In genomic region chr20:59010995-59011873, GRCh38 we compare ENCODE assay signal across 1 cellular context.
TF ChIP-seq lines count a peak whose summit lies in the region.

No MANE protein-coding gene starts in this region.

TF ChIP-seq in HepG2, 621 proteins besides CTCF, POLR2A, EP300 and RAD21 (continued from another document and continues in another):
- TF ChIP-seq ZNF280D (CRISPR knock-in tag; IDR thresholded peaks at IDR 0.05) = no peak
- TF ChIP-seq ZBTB34 (CRISPR knock-in tag; IDR thresholded peaks at IDR 0.05) = 0 out of 2 replicates have a peak, but pooled peaks have one; percentile 2
- no peak for TF ChIP-seq KMT2B (CRISPR knock-in tag; IDR thresholded peaks at IDR 0.05)
- no peak for TF ChIP-seq FOXA3 (CRISPR knock-in tag; IDR thresholded peaks at IDR 0.05)
- TF ChIP-seq, protein P1, sequence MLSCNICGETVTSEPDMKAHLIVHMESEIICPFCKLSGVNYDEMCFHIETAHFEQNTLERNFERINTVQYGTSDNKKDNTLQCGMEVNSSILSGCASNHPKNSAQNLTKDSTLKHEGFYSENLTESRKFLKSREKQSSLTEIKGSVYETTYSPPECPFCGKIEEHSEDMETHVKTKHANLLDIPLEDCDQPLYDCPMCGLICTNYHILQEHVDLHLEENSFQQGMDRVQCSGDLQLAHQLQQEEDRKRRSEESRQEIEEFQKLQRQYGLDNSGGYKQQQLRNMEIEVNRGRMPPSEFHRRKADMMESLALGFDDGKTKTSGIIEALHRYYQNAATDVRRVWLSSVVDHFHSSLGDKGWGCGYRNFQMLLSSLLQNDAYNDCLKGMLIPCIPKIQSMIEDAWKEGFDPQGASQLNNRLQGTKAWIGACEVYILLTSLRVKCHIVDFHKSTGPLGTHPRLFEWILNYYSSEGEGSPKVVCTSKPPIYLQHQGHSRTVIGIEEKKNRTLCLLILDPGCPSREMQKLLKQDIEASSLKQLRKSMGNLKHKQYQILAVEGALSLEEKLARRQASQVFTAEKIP (CRISPR knock-in tag; IDR thresholded peaks at IDR 0.05; ENCODE audit: borderline replicate concordance) = no peak
- TF ChIP-seq IKZF1 (IDR thresholded peaks at IDR 0.05) = no peak
- TF ChIP-seq THAP9 (CRISPR knock-in tag; IDR thresholded peaks at IDR 0.05; ENCODE audit: borderline replicate concordance) = no peak
- TF ChIP-seq EED (CRISPR knock-in tag; IDR thresholded peaks at IDR 0.05) = no peak; the same call in 1 of the 2 replicates
- no peak for TF ChIP-seq SAFB2 (CRISPR knock-in tag; IDR thresholded peaks at IDR 0.05; ENCODE audit: borderline replicate concordance, low read depth)
- TF ChIP-seq ZNF354B (CRISPR knock-in tag; IDR thresholded peaks at IDR 0.05) = no peak
- TF ChIP-seq, protein P2, sequence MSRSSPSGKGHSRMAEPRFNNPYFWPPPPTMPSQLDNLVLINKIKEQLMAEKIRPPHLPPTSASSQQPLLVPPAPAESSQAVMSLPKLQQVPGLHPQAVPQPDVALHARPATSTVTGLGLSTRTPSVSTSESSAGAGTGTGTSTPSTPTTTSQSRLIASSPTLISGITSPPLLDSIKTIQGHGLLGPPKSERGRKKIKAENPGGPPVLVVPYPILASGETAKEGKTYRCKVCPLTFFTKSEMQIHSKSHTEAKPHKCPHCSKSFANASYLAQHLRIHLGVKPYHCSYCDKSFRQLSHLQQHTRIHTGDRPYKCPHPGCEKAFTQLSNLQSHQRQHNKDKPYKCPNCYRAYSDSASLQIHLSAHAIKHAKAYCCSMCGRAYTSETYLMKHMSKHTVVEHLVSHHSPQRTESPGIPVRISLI (CRISPR knock-in tag; IDR thresholded peaks at IDR 0.05; ENCODE audit: borderline replicate concordance) = peak; percentile 70; the same call in 1 of the 2 replicates
- TF ChIP-seq ZNF672 (CRISPR knock-in tag; IDR thresholded peaks at IDR 0.05) = no peak
- TF ChIP-seq KLF15 (CRISPR knock-in tag; IDR thresholded peaks at IDR 0.05; ENCODE audit: borderline replicate concordance) = no peak
- no peak for TF ChIP-seq HMG20A (CRISPR knock-in tag; IDR thresholded peaks at IDR 0.05; ENCODE audit: borderline replicate concordance)
- no peak for TF ChIP-seq ZNF563 (CRISPR knock-in tag; IDR thresholded peaks at IDR 0.05)
- TF ChIP-seq SP5 (CRISPR knock-in tag; IDR thresholded peaks at IDR 0.05; ENCODE audit: borderline replicate concordance, low read depth) = no peak
- TF ChIP-seq CREB1 (IDR thresholded peaks at IDR 0.05) = no peak
- TF ChIP-seq CREB1 (CRISPR knock-in tag; IDR thresholded peaks at IDR 0.05) = no peak
- TF ChIP-seq ZMYM3 (CRISPR knock-in tag; IDR thresholded peaks at IDR 0.05) = peak; percentile 6; the same call in 1 of the 2 replicates
- no peak for TF ChIP-seq ZSCAN21 (CRISPR knock-in tag; IDR thresholded peaks at IDR 0.05; ENCODE audit: borderline replicate concordance)
- TF ChIP-seq SYNCRIP (IDR thresholded peaks at IDR 0.05; ENCODE audit: insufficient read depth, low read depth, low read length) = no peak
- no peak for TF ChIP-seq ZNF607 (CRISPR knock-in tag; IDR thresholded peaks at IDR 0.05; ENCODE audit: borderline replicate concordance)
- no peak for TF ChIP-seq KDM6A (CRISPR knock-in tag; IDR thresholded peaks at IDR 0.05; ENCODE audit: low read depth)
- no peak for TF ChIP-seq SNAI1 (CRISPR knock-in tag; IDR thresholded peaks at IDR 0.05; ENCODE audit: borderline replicate concordance)
- TF ChIP-seq ZZZ3 (CRISPR knock-in tag; IDR thresholded peaks at IDR 0.05; ENCODE audit: borderline replicate concordance) = no peak
- TF ChIP-seq MYNN (CRISPR knock-in tag; IDR thresholded peaks at IDR 0.05; ENCODE audit: low read depth) = no peak
- no peak for TF ChIP-seq SALL2 (CRISPR knock-in tag; IDR thresholded peaks at IDR 0.05)
- no peak for TF ChIP-seq PHF20 (CRISPR knock-in tag; IDR thresholded peaks at IDR 0.05)
- TF ChIP-seq ADNP (CRISPR knock-in tag; IDR thresholded peaks at IDR 0.05) = no peak
- TF ChIP-seq, protein P3, sequence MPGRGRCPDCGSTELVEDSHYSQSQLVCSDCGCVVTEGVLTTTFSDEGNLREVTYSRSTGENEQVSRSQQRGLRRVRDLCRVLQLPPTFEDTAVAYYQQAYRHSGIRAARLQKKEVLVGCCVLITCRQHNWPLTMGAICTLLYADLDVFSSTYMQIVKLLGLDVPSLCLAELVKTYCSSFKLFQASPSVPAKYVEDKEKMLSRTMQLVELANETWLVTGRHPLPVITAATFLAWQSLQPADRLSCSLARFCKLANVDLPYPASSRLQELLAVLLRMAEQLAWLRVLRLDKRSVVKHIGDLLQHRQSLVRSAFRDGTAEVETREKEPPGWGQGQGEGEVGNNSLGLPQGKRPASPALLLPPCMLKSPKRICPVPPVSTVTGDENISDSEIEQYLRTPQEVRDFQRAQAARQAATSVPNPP (CRISPR knock-in tag; IDR thresholded peaks at IDR 0.05) = no peak
- TF ChIP-seq NFAT5 (CRISPR knock-in tag; IDR thresholded peaks at IDR 0.05) = 0 out of 2 replicates have a peak, but pooled peaks have one; percentile 31
- TF ChIP-seq RARA (CRISPR knock-in tag; IDR thresholded peaks at IDR 0.05) = peak; percentile 15; the same call in 1 of the 2 replicates
- TF ChIP-seq ZSCAN20 (CRISPR knock-in tag; IDR thresholded peaks at IDR 0.05; ENCODE audit: borderline replicate concordance) = no peak
- no peak for TF ChIP-seq SRSF1 (optimal IDR thresholded peaks at IDR 0.05; ENCODE audit: low read depth, low read length)
- TF ChIP-seq JUND (CRISPR knock-in tag; IDR thresholded peaks at IDR 0.05) = no peak
- TF ChIP-seq LCORL (IDR thresholded peaks at IDR 0.05) = no peak
- TF ChIP-seq LCORL (CRISPR knock-in tag; IDR thresholded peaks at IDR 0.05) = no peak
- TF ChIP-seq, protein P4, sequence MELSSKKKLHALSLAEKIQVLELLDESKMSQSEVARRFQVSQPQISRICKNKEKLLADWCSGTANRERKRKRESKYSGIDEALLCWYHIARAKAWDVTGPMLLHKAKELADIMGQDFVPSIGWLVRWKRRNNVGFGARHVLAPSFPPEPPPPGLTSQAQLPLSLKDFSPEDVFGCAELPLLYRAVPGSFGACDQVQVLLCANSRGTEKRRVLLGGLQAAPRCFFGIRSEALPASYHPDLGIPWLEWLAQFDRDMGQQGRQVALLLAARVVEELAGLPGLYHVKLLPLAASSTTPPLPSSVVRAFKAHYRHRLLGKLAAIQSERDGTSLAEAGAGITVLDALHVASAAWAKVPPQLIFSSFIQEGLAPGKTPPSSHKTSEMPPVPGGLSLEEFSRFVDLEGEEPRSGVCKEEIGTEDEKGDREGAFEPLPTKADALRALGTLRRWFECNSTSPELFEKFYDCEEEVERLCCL (CRISPR knock-in tag; IDR thresholded peaks at IDR 0.05; ENCODE audit: borderline replicate concordance) = no peak
- TF ChIP-seq PLRG1 (conservative IDR thresholded peaks at IDR 0.05) = no peak
- TF ChIP-seq GATAD1 (CRISPR knock-in tag; IDR thresholded peaks at IDR 0.05) = peak; percentile 24; the same call in 1 of the 2 replicates
- TF ChIP-seq SP1 (IDR thresholded peaks at IDR 0.05) = no peak
- 0 out of 2 replicates have a peak, but pooled peaks have one; percentile 8 for TF ChIP-seq SP1 (CRISPR knock-in tag; IDR thresholded peaks at IDR 0.05)
- no peak for TF ChIP-seq ZNF253 (CRISPR knock-in tag; IDR thresholded peaks at IDR 0.05; ENCODE audit: borderline replicate concordance)
- TF ChIP-seq ZC3H4 (CRISPR knock-in tag; IDR thresholded peaks at IDR 0.05; ENCODE audit: borderline replicate concordance) = no peak
- no peak for TF ChIP-seq ZSCAN29 (CRISPR knock-in tag; conservative IDR thresholded peaks at IDR 0.05)
- TF ChIP-seq ZNF616 (CRISPR knock-in tag; IDR thresholded peaks at IDR 0.05; ENCODE audit: low read depth) = 0 out of 2 replicates have a peak, but pooled peaks have one; percentile 16
- TF ChIP-seq MLLT10 (CRISPR knock-in tag; IDR thresholded peaks at IDR 0.05) = no peak
- no peak for TF ChIP-seq DNMT3B (CRISPR knock-in tag; conservative IDR thresholded peaks at IDR 0.05)
- TF ChIP-seq MAFK (conservative IDR thresholded peaks at IDR 0.05 in 1 of 2, IDR thresholded peaks at IDR 0.05 in 1 of 2; ENCODE audit: low read length in 2 of 2) = no peak
- no peak for TF ChIP-seq ZNF224 (CRISPR knock-in tag; IDR thresholded peaks at IDR 0.05)
- no peak for TF ChIP-seq STAG1 (CRISPR knock-in tag; IDR thresholded peaks at IDR 0.05)
- no peak for TF ChIP-seq TBX3 (IDR thresholded peaks at IDR 0.05; ENCODE audit: borderline replicate concordance)
